In the genomic region with DNA sequence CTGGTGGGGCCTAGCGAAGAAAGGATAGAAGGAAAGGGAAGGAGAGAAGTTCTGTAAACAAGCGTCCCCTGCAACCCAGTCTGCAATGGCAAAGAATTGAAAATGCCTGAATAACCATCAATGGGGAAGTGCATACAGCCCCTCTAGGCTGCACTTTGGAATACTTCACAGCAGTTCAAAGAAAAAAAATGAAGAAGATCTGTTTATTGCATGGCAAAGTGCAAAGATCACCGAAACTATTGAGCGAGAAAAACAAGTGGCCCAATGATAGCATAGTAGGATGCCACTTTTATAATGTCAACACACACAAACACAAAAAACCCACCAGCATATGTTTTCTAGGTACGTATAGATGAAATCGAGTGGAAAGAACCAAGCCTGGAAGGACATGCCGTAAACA, we compare ENCODE assay signal across 28 cellular contexts. TPM values are rescaled to one million over a fixed set of nuclear protein-coding genes. Genes with fewer than 3 reads are reported as not detected.
"Had no signal": no experiment of that assay in that cellular context is flagged by ENCODE, and none has a peak within 500 bp of the region (broad histone marks: within the 10 kb centered on the region; RNA-seq: fewer than 3 reads in every experiment).

No MANE protein-coding gene starts in this region.

- FAIRE-seq: endometrium, islet of Langerhans, keratinocyte had no signal

- ATAC-seq: effector memory CD8-positive, alpha-beta T cell; esophagus mucosa; gastrocnemius medialis; heart right ventricle; left cardiac atrium; left lung; left ventricle myocardium superior; lower lobe of right lung had no signal

- H3K4me1 ChIP-seq: colonic mucosa had no signal

- H3K27me3 ChIP-seq: colonic mucosa, gastrocnemius medialis had no signal

- H3K36me3 ChIP-seq: colonic mucosa, esophagus squamous epithelium, gastrocnemius medialis, heart right ventricle, left lung, lower lobe of right lung had no signal

- H3K4me3 ChIP-seq: colonic mucosa, esophagus squamous epithelium, gastrocnemius medialis, heart right ventricle, left lung, lower lobe of right lung had no signal

- H3K9me3 ChIP-seq: colonic mucosa, esophagus squamous epithelium, gastrocnemius medialis, heart right ventricle, left lung, lower lobe of right lung had no signal

- DNase-seq: colonic mucosa; cortex of kidney; effector CD8-positive, alpha-beta T cell; effector memory CD8-positive, alpha-beta T cell; endodermal cell; erythroblast; esophagus squamous epithelium; foreskin fibroblast; foreskin melanocyte; gastrocnemius medialis; glutamatergic neuron; head of caudate nucleus; heart right ventricle; hippocampal formation; left cardiac atrium; left lung; left ventricle myocardium superior; lower lobe of right lung; mesendoderm; midbrain had no signal

- H3K27ac ChIP-seq: colonic mucosa, epithelial cell of prostate, esophagus squamous epithelium, gastrocnemius medialis, heart right ventricle, left lung, lower lobe of right lung had no signal

RNA-seq across cellular contexts. Expression of gene SLC6A1, which starts 13.6 kb away (rescaled TPM):
- total RNA-seq: dermis microvascular lymphatic vessel endothelial cell, glomerular endothelial cell, kidney epithelial cell had no signal
- polyA plus RNA-seq: keratinocyte had no signal
